9 cellular contexts compared by ENCODE assay signal in genomic region chr17:77783991-77784820, GRCh38.
DNase-seq lines count a peak whose midpoint lies in the region; ATAC-seq and TF ChIP-seq lines count a peak whose summit lies in the region.
"Had no signal": no experiment of that assay in that cellular context is flagged by ENCODE, and none has a peak within 500 bp of the region (broad histone marks: within the 10 kb centered on the region; RNA-seq: fewer than 3 reads in every experiment).

No MANE protein-coding gene starts in this region.

- H3K27me3 ChIP-seq in WERI-Rb-1 (ENCODE audit: insufficient read depth, low read depth, severe bottlenecking): no peaks in the 10 kb centered on the region

- H3K9me3 ChIP-seq in WERI-Rb-1 (ENCODE audit: severe bottlenecking): no peaks in the 10 kb centered on the region
- H3K9me3 ChIP-seq in OCI-LY7 (ENCODE audit: low read length): no peaks in the 10 kb centered on the region

- DNase-seq in T follicular helper cell (ENCODE audit: low read depth): peak; percentile 62
- peak; percentile 26 for DNase-seq in activated T-cell treated with anti-CD3 and anti-CD28 coated beads for 48 hours (ENCODE audit: low read depth)
- peak; percentile 70 for DNase-seq in natural killer cell
- peak; percentile 27 to 47 for DNase-seq in stimulated activated CD8-positive, alpha-beta memory T cell treated with anti-CD3 and anti-CD28 coated beads, Interleukin-7, amount 100 ng/mL, for 48 hours (ENCODE audit: extremely low read depth in 1 of 2, low read depth in 1 of 2)
- DNase-seq in DMS79 (lab: John Stamatoyannopoulos, UW): no peak
- no peak for DNase-seq in WERI-Rb-1
- DNase-seq in OCI-LY7 (ENCODE audit: low spot score): no peak
- DNase-seq: SIG-M5 had no signal

- H4K20me1 ChIP-seq in OCI-LY7 (ENCODE audit: insufficient read depth, low read length): no peaks in the 10 kb centered on the region

- peak overlapping the region; percentile 91 to 98 for H3K27ac Mint-ChIP-seq in natural killer cell

- BruUV-seq in OCI-LY7 (replicated peaks; lab: Mats Ljungman, UMichigan): no TSS peak

- POLR2A ChIA-PET in OCI-LY7 (lab: Charles Lee): no interaction called here

- no peaks in the 10 kb centered on the region for H3K9me2 ChIP-seq in OCI-LY7 (ENCODE audit: insufficient read depth, low read length)

- ATAC-seq in natural killer cell: peak; percentile 91 to 96 (median 92)
- no peak for ATAC-seq in GM18907 (IDR thresholded peaks at IDR 0.05; ENCODE audit: unreplicated experiment)

- no peaks in the 10 kb centered on the region for H3K79me2 ChIP-seq in OCI-LY7 (ENCODE audit: insufficient read depth, low read depth, low read length)

- H3K4me1 Mint-ChIP-seq in natural killer cell: peaks cover 29 to 33% of the 10 kb centered on the region in 2 donors

- H3K36me3 ChIP-seq in WERI-Rb-1 (no peaks in the 10 kb centered on the region), OCI-LY7 (ENCODE audit: insufficient read depth, low read length) (no peaks in the 10 kb centered on the region)

- CTCF ChIA-PET in OCI-LY7 (lab: Charles Lee; ENCODE audit: unreplicated experiment): no interaction called here

- H3K27ac ChIP-seq in WERI-Rb-1 (no peak overlapping the region), OCI-LY7 (ENCODE audit: low read depth, low read length, poor library complexity, severe bottlenecking) (no peak overlapping the region)

- no peak overlapping the region for H2AFZ ChIP-seq in OCI-LY7 (ENCODE audit: low read length)

- H3K9me3 Mint-ChIP-seq in natural killer cell: no peaks in the 10 kb centered on the region

- no peak overlapping the region for H3K4me2 ChIP-seq in OCI-LY7 (ENCODE audit: low read length)

- H3K4me3 ChIP-seq in WERI-Rb-1 (ENCODE audit: low read depth, low read length) (no peak overlapping the region), OCI-LY7 (ENCODE audit: low read depth, low read length, poor library complexity, severe bottlenecking) (no peak overlapping the region)

- peaks cover 0 to 6% of the 10 kb centered on the region in 2 donors for H3K27me3 Mint-ChIP-seq in natural killer cell (ENCODE audit: low read depth in 2 of 2)

- intact Hi-C loops in natural killer cell (cut with micrococcal nuclease) (loop anchor here (1.0 to 5.0 kb wide), 4 partner anchors 52 to 173 kb away; partner anchors contain the start of gene TNRC6C), OCI-LY7 (cut with micrococcal nuclease; ENCODE audit: unreplicated experiment) (no loop called here)

- peak overlapping the region; percentile 73 for H3K4me3 Mint-ChIP-seq in natural killer cell

- no peaks in the 10 kb centered on the region for H3K36me3 Mint-ChIP-seq in natural killer cell

- no peak for TF ChIP-seq CTCF in natural killer cell (IDR thresholded peaks at IDR 0.05)
- TF ChIP-seq CTCF in WERI-Rb-1 (IDR thresholded peaks at IDR 0.05; ENCODE audit: low read depth, low read length): no peak
- TF ChIP-seq CTCF in OCI-LY7 (conservative IDR thresholded peaks at IDR 0.05; ENCODE audit: low read length): no peak

- H3K4me1 ChIP-seq in OCI-LY7 (ENCODE audit: insufficient read depth, low read length, poor library complexity, severe bottlenecking): no peaks in the 10 kb centered on the region

Comparison
In these comparisons a context has a peak if more than half of its experiments do, and no peak if none do; other contexts are left out.
1. DNase-seq: peak in T follicular helper cell (single experiment), activated T-cell treated with anti-CD3 and anti-CD28 coated beads for 48 hours (single experiment), natural killer cell (single experiment) and stimulated activated CD8-positive, alpha-beta memory T cell treated with anti-CD3 and anti-CD28 coated beads, Interleukin-7, amount 100 ng/mL, for 48 hours (2 of 2); none in DMS79 (single experiment), WERI-Rb-1 (single experiment) and OCI-LY7 (single experiment).